ENCODE assay signal across 13 cellular contexts in the genomic region with DNA sequence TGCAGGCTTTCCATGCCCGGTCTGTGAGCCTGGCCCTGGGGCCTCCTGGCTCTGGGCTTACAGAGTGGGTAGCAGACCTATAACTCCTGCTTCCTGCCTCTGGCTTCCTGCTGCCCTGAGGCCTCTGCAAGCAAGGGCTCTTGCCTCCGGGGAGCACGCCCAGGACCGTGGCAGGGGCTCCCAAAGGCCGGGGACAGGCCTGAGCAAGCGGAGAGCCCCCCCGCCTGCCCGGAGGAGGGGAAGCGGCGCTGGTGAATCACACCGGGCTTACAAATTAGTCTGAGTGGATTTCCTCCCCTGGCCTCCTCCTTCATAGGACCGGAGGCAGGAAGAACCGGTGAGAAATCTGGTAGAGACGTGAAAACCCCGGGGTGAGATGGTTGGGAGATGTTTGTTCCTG. TPM values are rescaled to one million over a fixed set of nuclear protein-coding genes. Genes with fewer than 3 reads are reported as not detected.
DNase-seq lines count a peak whose midpoint lies in the region; ATAC-seq and TF ChIP-seq lines count a peak whose summit lies in the region.
"Had no signal": no experiment of that assay in that cellular context is flagged by ENCODE, and none has a peak within 500 bp of the region (broad histone marks: within the 10 kb centered on the region; RNA-seq: fewer than 3 reads in every experiment).

No MANE protein-coding gene starts in this region.

- H3K9me3 Mint-ChIP-seq in CD8-positive, alpha-beta T cell: peaks cover 4% of the 10 kb centered on the region
- H3K9me3 Mint-ChIP-seq: central memory CD8-positive, alpha-beta T cell had no signal

- H3K4me1 Mint-ChIP-seq in CD8-positive, alpha-beta T cell (ENCODE audit: low read depth): no peaks in the 10 kb centered on the region

- no peak overlapping the region for H3K4ac ChIP-seq in trophoblast cell (ENCODE audit: low read depth, low read length)

- H4K20me1 ChIP-seq in PC-9 (ENCODE audit: insufficient read depth): no peaks in the 10 kb centered on the region

- H3K23ac ChIP-seq in trophoblast cell (ENCODE audit: low read length): no peak overlapping the region

- H2BK120ac ChIP-seq in trophoblast cell (ENCODE audit: insufficient read depth, low read length, poor library complexity): no peak overlapping the region

- no TSS peak for BruUV-seq in PC-9 (replicated peaks; lab: Mats Ljungman, UMichigan)

- H3K14ac ChIP-seq in trophoblast cell (ENCODE audit: low read length): no peak overlapping the region

- H3K9me3 ChIP-seq in PC-9 (ENCODE audit: insufficient read depth, low read depth) (no peaks in the 10 kb centered on the region), trophoblast cell (ENCODE audit: insufficient read depth, low read depth, low read length) (no peaks in the 10 kb centered on the region), colonic mucosa (no peaks in the 10 kb centered on the region)
- no peaks in the 10 kb centered on the region for H3K9me3 ChIP-seq in CD8-positive, alpha-beta T cell (ENCODE audit: low read length)

- H3K18ac ChIP-seq in trophoblast cell (ENCODE audit: low read length): no peak overlapping the region

- H4K12ac ChIP-seq in trophoblast cell (ENCODE audit: low read depth, low read length): no peak overlapping the region

- intact Hi-C loops in PC-9 (cut with micrococcal nuclease; ENCODE audit: unreplicated experiment) (no loop called here), colonic mucosa (cut with DNase I) (no loop called here)
- intact Hi-C loops in CD8-positive, alpha-beta T cell (cut with DNase I, micrococcal nuclease): no loop called here

- DNase-seq in GM04504 (ENCODE audit: low read depth) (peak; percentile 48), PC-9 (peak; percentile 40 to 75), dermis blood vessel endothelial cell (peak; percentile 68), trophoblast cell (peak; percentile 80 to 85), NCI-H1694 (lab: John Stamatoyannopoulos, UW) (no peak), colonic mucosa (no peak), NCI-H2227 (lab: John Stamatoyannopoulos, UW; ENCODE audit: unreplicated experiment) (no peak)
- DNase-seq in CD8-positive, alpha-beta T cell: no peak
- DNase-seq: activated CD8-positive, alpha-beta T cell treated with anti-CD3 and anti-CD28 coated beads for 36 hours; activated gamma-delta T cell treated with Interleukin-2 at 50 U/mL for 16 hours had no signal

- peaks cover 8% of the 10 kb centered on the region for H3K27me3 Mint-ChIP-seq in CD8-positive, alpha-beta T cell (ENCODE audit: low read depth)

- TF ChIP-seq CTCF in PC-9 (conservative IDR thresholded peaks at IDR 0.05) (no peak), colonic mucosa (IDR thresholded peaks at IDR 0.05) (no peak)
- no peak for TF ChIP-seq CTCF in CD8-positive, alpha-beta T cell (IDR thresholded peaks at IDR 0.05)

- H3K27ac ChIP-seq in PC-9: peak overlapping the region; percentile 59
- no peak overlapping the region for H3K27ac ChIP-seq in trophoblast cell (ENCODE audit: low read depth, low read length)
- H3K27ac ChIP-seq in colonic mucosa: no peak overlapping the region
- no peak overlapping the region for H3K27ac ChIP-seq in CD8-positive, alpha-beta T cell (ENCODE audit: low read depth, low read length)
- H3K27ac ChIP-seq: esophagus muscularis mucosa had no signal

- no peak overlapping the region for H2BK12ac ChIP-seq in trophoblast cell (ENCODE audit: low read length)

- no peaks in the 10 kb centered on the region for H3K79me2 ChIP-seq in PC-9 (ENCODE audit: low read depth)
- no peaks in the 10 kb centered on the region for H3K79me2 ChIP-seq in trophoblast cell (ENCODE audit: control insufficient read depth, insufficient read depth, low read length, poor library complexity)

- peaks cover 3% of the 10 kb centered on the region for H3K79me1 ChIP-seq in trophoblast cell (ENCODE audit: low read length)

- no peak overlapping the region for H3K4me3 Mint-ChIP-seq in CD8-positive, alpha-beta T cell
- H3K4me3 Mint-ChIP-seq: activated CD8-positive, alpha-beta T cell treated with anti-CD3 and anti-CD28 coated beads for 36 hours; central memory CD8-positive, alpha-beta T cell had no signal

- peak overlapping the region; percentile 66; the same call in 1 of the 2 replicates for H2AFZ ChIP-seq in PC-9
- H2AFZ ChIP-seq in trophoblast cell (ENCODE audit: insufficient read depth, low read length, poor library complexity): no peak overlapping the region

- no peak overlapping the region for H2BK5ac ChIP-seq in trophoblast cell (ENCODE audit: low read depth, low read length, poor library complexity)

- CTCF ChIA-PET in PC-9 (lab: Charles Lee): no interaction called here
- CTCF ChIA-PET in CD8-positive, alpha-beta T cell (lab: Charles Lee): no interaction called here

- H3K36me3 Mint-ChIP-seq in CD8-positive, alpha-beta T cell: no peaks in the 10 kb centered on the region

- no peak overlapping the region for H4K8ac ChIP-seq in trophoblast cell (ENCODE audit: low read depth, low read length)

- no peak for ATAC-seq in CD8-positive, alpha-beta T cell
- ATAC-seq: activated CD8-positive, alpha-beta T cell treated with anti-CD3 and anti-CD28 coated beads for 36 hours had no signal

- H3K9me2 ChIP-seq in PC-9 (ENCODE audit: insufficient read depth): no peaks in the 10 kb centered on the region

- peaks cover 23% of the 10 kb centered on the region; the same call in 1 of the 2 replicates for H3F3A ChIP-seq in PC-9 (ENCODE audit: insufficient read depth, low read depth)

- no peak overlapping the region for H4K91ac ChIP-seq in trophoblast cell (ENCODE audit: low read depth, low read length)

- H3K9ac ChIP-seq in trophoblast cell (ENCODE audit: low read length) (no peak overlapping the region), colonic mucosa (ENCODE audit: low read depth in 2 of 2, low read length in 2 of 2) (no peak overlapping the region)

- no peak overlapping the region for H3K27ac Mint-ChIP-seq in CD8-positive, alpha-beta T cell
- H3K27ac Mint-ChIP-seq: activated CD8-positive, alpha-beta T cell treated with anti-CD3 and anti-CD28 coated beads for 36 hours had no signal

- no peaks in the 10 kb centered on the region for H3K36me3 ChIP-seq in PC-9 (ENCODE audit: low read depth)
- no peaks in the 10 kb centered on the region for H3K36me3 ChIP-seq in trophoblast cell (ENCODE audit: control insufficient read depth in 1 of 2, insufficient read depth in 2 of 2, low read length in 2 of 2)
- no peaks in the 10 kb centered on the region for H3K36me3 ChIP-seq in colonic mucosa
- H3K36me3 ChIP-seq in CD8-positive, alpha-beta T cell (ENCODE audit: insufficient read depth, low read length): no peaks in the 10 kb centered on the region
- H3K36me3 ChIP-seq: esophagus muscularis mucosa had no signal

- H3K4me3 ChIP-seq in PC-9 (peak overlapping the region; percentile 16; the same call in 1 of the 2 replicates), trophoblast cell (ENCODE audit: low read depth, low read length) (no peak overlapping the region), colonic mucosa (no peak overlapping the region)
- H3K4me3 ChIP-seq in CD8-positive, alpha-beta T cell (ENCODE audit: low read depth, low read length): no peak overlapping the region
- H3K4me3 ChIP-seq: esophagus muscularis mucosa had no signal

- no CpG with 5 or more reads among the region's 15 CpGs for WGBS in trophoblast cell (ENCODE audit: extremely low coverage, insufficient coverage, insufficient read length)

- H2AK5ac ChIP-seq in trophoblast cell (ENCODE audit: low read length): no peak overlapping the region

- POLR2A ChIA-PET in PC-9 (lab: Charles Lee; ENCODE audit: unreplicated experiment): no interaction called here
- POLR2A ChIA-PET in CD8-positive, alpha-beta T cell (lab: Charles Lee): no interaction called here

- H3K4me1 ChIP-seq in PC-9 (replicated peaks; ENCODE audit: insufficient read depth) (peaks cover 25% of the 10 kb centered on the region), trophoblast cell (ENCODE audit: control insufficient read depth in 1 of 2, insufficient read depth in 2 of 2, low read length in 2 of 2) (peaks cover 10 to 15% of the 10 kb centered on the region in 2 experiments), colonic mucosa (no peaks in the 10 kb centered on the region)
- H3K4me1 ChIP-seq in CD8-positive, alpha-beta T cell (ENCODE audit: insufficient read depth, low read length): no peaks in the 10 kb centered on the region

- H3K4me2 ChIP-seq in PC-9 (peak overlapping the region; percentile 70), trophoblast cell (ENCODE audit: low read length) (no peak overlapping the region)

- H3K27me3 ChIP-seq in PC-9 (ENCODE audit: insufficient read depth, low read depth) (no peaks in the 10 kb centered on the region), trophoblast cell (ENCODE audit: insufficient read depth, low read length) (no peaks in the 10 kb centered on the region), colonic mucosa (no peaks in the 10 kb centered on the region)
- no peaks in the 10 kb centered on the region for H3K27me3 ChIP-seq in CD8-positive, alpha-beta T cell (ENCODE audit: insufficient read depth, low read length)

RNA-seq across cellular contexts. Expression of a gene that starts 1.5 kb away (rescaled TPM):
- total RNA-seq in PC-9 (2021): not detected in 2 replicates
- total RNA-seq in dermis blood vessel endothelial cell: not detected in 2 replicates
- 0.12 TPM in 1 of 2 replicates, not detected in the other for polyA plus RNA-seq in trophoblast cell (2013)
- not detected for total RNA-seq in colonic mucosa
- not detected for total RNA-seq in CD8-positive, alpha-beta T cell
- total RNA-seq: activated CD8-positive, alpha-beta T cell treated with anti-CD3 and anti-CD28 coated beads for 36 hours; esophagus muscularis mucosa; right cardiac atrium had no signal
- polyA plus RNA-seq: right cardiac atrium had no signal

Comparison
In these comparisons a context has a peak if more than half of its experiments do, and no peak if none do; other contexts are left out.
1. DNase-seq: peak in GM04504 (single experiment), PC-9 (2 of 2), dermis blood vessel endothelial cell (single experiment) and trophoblast cell (2 of 2); none in NCI-H1694 (single experiment), colonic mucosa (single experiment), NCI-H2227 (single experiment) and CD8-positive, alpha-beta T cell (0 of 7).